28 cellular contexts compared by ENCODE assay signal in genomic region chr1:187838335-187839293, GRCh38.
DNase-seq lines count a peak whose midpoint lies in the region; ATAC-seq and TF ChIP-seq lines count a peak whose summit lies in the region.
"Had no signal": no experiment of that assay in that cellular context is flagged by ENCODE, and none has a peak within 500 bp of the region (broad histone marks: within the 10 kb centered on the region; RNA-seq: fewer than 3 reads in every experiment).

No MANE protein-coding gene starts in this region.

- H3K9ac ChIP-seq in smooth muscle cell (ENCODE audit: low read depth) = no peak overlapping the region
- H3K9ac ChIP-seq: GM23248, SK-N-SH had no signal

- H3K4me2 ChIP-seq in hepatocyte = no peak overlapping the region
- H3K4me2 ChIP-seq in smooth muscle cell = peak overlapping the region; percentile 13
- H3K4me2 ChIP-seq: SK-N-SH had no signal

- H3K79me2 ChIP-seq in hepatocyte (no peaks in the 10 kb centered on the region), smooth muscle cell (ENCODE audit: low read depth) (no peaks in the 10 kb centered on the region)

- H3K9me3 ChIP-seq in hepatocyte (ENCODE audit: low read depth) = no peaks in the 10 kb centered on the region
- H3K9me3 ChIP-seq in smooth muscle cell (replicated peaks; ENCODE audit: low read depth) = no peaks in the 10 kb centered on the region
- H3K9me3 ChIP-seq: SK-N-SH, thyroid gland had no signal

- H3K9me3 Mint-ChIP-seq in activated naive CD8-positive, alpha-beta T cell treated with anti-CD3 and anti-CD28 coated beads for 36 hours = peaks cover 7% of the 10 kb centered on the region
- H3K9me3 Mint-ChIP-seq: activated CD4-positive, alpha-beta memory T cell treated with anti-CD3 and anti-CD28 coated beads, Interleukin-2, amount 10 ng/mL, durations not matched to agents 7 days and 5 days had no signal

- no peaks in the 10 kb centered on the region for H3K27me3 ChIP-seq in hepatocyte
- H3K27me3 ChIP-seq in smooth muscle cell (ENCODE audit: low read depth) = no peaks in the 10 kb centered on the region
- H3K27me3 ChIP-seq: brain microvascular endothelial cell, gastroesophageal sphincter, right atrium auricular region, spleen, thyroid gland had no signal

- H3K4me1 ChIP-seq in hepatocyte (ENCODE audit: insufficient read depth) (peaks cover 8% of the 10 kb centered on the region), smooth muscle cell (ENCODE audit: low read depth) (peaks cover 10% of the 10 kb centered on the region)
- H3K4me1 ChIP-seq: gastroesophageal sphincter, right atrium auricular region, spleen, thyroid gland had no signal

- H3K36me3 ChIP-seq in hepatocyte (replicated peaks; ENCODE audit: insufficient read depth, low read depth) (no peaks in the 10 kb centered on the region), smooth muscle cell (ENCODE audit: low read depth) (no peaks in the 10 kb centered on the region)
- H3K36me3 ChIP-seq: brain microvascular endothelial cell, gastroesophageal sphincter, right atrium auricular region, spleen, thyroid gland had no signal

- H3F3A ChIP-seq in smooth muscle cell (ENCODE audit: low read depth) = no peaks in the 10 kb centered on the region

- no peaks in the 10 kb centered on the region for H3K27me3 Mint-ChIP-seq in activated naive CD8-positive, alpha-beta T cell treated with anti-CD3 and anti-CD28 coated beads for 36 hours
- H3K27me3 Mint-ChIP-seq: activated CD4-positive, alpha-beta memory T cell treated with anti-CD3 and anti-CD28 coated beads, Interleukin-2, amount 10 ng/mL, durations not matched to agents 7 days and 5 days; IgD-negative memory B cell had no signal

- H2AFZ ChIP-seq in hepatocyte (no peak overlapping the region), smooth muscle cell (ENCODE audit: low read depth) (peak overlapping the region; percentile 13)
- H2AFZ ChIP-seq: GM23248 had no signal

- H3K27ac Mint-ChIP-seq in activated naive CD8-positive, alpha-beta T cell treated with anti-CD3 and anti-CD28 coated beads for 36 hours = no peak overlapping the region
- H3K27ac Mint-ChIP-seq: activated CD4-positive, alpha-beta memory T cell treated with anti-CD3 and anti-CD28 coated beads, Interleukin-2, amount 10 ng/mL, durations not matched to agents 7 days and 5 days; activated naive CD4-positive, alpha-beta T cell treated with anti-CD3 and anti-CD28 coated beads for 36 hours; CD14-positive monocyte; IgD-negative memory B cell; T-helper 1 cell treated with Interleukin-12 subunit alpha and Interleukin-12 subunit beta and Interleukin-4 antibody, amounts not matched to agents 30 μg/mL and 1 μg/mL, for 36 hours had no signal

- WGBS in hepatocyte (ENCODE audit: low lambda C conversion rate, missing lambda C conversion rate) = 52% methylated on average over 7 of the region's 7 CpGs
- 41% methylated on average over 7 of the region's 7 CpGs for WGBS in smooth muscle cell (ENCODE audit: low lambda C conversion rate)

- peak; percentile 22 for DNase-seq in ELR (ENCODE audit: low read depth)
- peak; percentile 43 for DNase-seq in NCI-H69 (lab: John Stamatoyannopoulos, UW)
- DNase-seq in hepatocyte (ENCODE audit: low spot score) = peak; percentile 42
- no peak for DNase-seq in smooth muscle cell (lab: John Stamatoyannopoulos, UW; ENCODE audit: unreplicated experiment)
- DNase-seq in NOMO-1 (lab: John Stamatoyannopoulos, UW; ENCODE audit: unreplicated experiment in 2 of 2) = no peak
- DNase-seq in activated naive CD8-positive, alpha-beta T cell treated with anti-CD3 and anti-CD28 coated beads for 36 hours = no peak
- DNase-seq: activated CD4-positive, alpha-beta memory T cell treated with anti-CD3 and anti-CD28 coated beads, Interleukin-2, amount 10 ng/mL, durations not matched to agents 7 days and 5 days; activated CD4-positive, CD25-positive, alpha-beta regulatory T cell treated with anti-CD3 and anti-CD28 coated beads, Interleukin-2, amount 50 U/mL, for 72 hours; activated CD8-positive, alpha-beta memory T cell treated with anti-CD3 and anti-CD28 coated beads, Interleukin-2, amount 50 U/mL, for 4 hours; activated naive CD4-positive, alpha-beta T cell treated with anti-CD3 and anti-CD28 coated beads for 36 hours; amniotic stem cell; brain microvascular endothelial cell; DND-41; GM23248; hippocampal formation; left cardiac atrium; NCI-H1694 treated with DMSO at 0.1 percent for 48 hours; NCI-H446 treated with DMSO at 0.1 percent for 48 hours; SK-N-SH; spleen; stimulated activated CD8-positive, alpha-beta memory T cell treated with anti-CD3 and anti-CD28 coated beads, Interleukin-4, amount 100 ng/mL, for 48 hours; thyroid gland had no signal

- ATAC-seq in GM21423 (IDR thresholded peaks at IDR 0.05; ENCODE audit: unreplicated experiment) = no peak
- ATAC-seq: gastroesophageal sphincter, left cardiac atrium had no signal

- H4K20me1 ChIP-seq in hepatocyte (ENCODE audit: insufficient read depth, poor library complexity, severe bottlenecking) (no peaks in the 10 kb centered on the region), smooth muscle cell (ENCODE audit: low read depth) (no peaks in the 10 kb centered on the region)

- no peak overlapping the region for H3K4me3 Mint-ChIP-seq in activated naive CD8-positive, alpha-beta T cell treated with anti-CD3 and anti-CD28 coated beads for 36 hours
- H3K4me3 Mint-ChIP-seq: activated CD4-positive, alpha-beta memory T cell treated with anti-CD3 and anti-CD28 coated beads, Interleukin-2, amount 10 ng/mL, durations not matched to agents 7 days and 5 days; activated naive CD4-positive, alpha-beta T cell treated with anti-CD3 and anti-CD28 coated beads for 36 hours; CD14-positive monocyte; T-helper 1 cell treated with Interleukin-12 subunit alpha and Interleukin-12 subunit beta and Interleukin-4 antibody, amounts not matched to agents 30 μg/mL and 1 μg/mL, for 36 hours had no signal

- no peaks in the 10 kb centered on the region for H3K4me1 Mint-ChIP-seq in activated naive CD8-positive, alpha-beta T cell treated with anti-CD3 and anti-CD28 coated beads for 36 hours
- H3K4me1 Mint-ChIP-seq: activated CD4-positive, alpha-beta memory T cell treated with anti-CD3 and anti-CD28 coated beads, Interleukin-2, amount 10 ng/mL, durations not matched to agents 7 days and 5 days; CD14-positive monocyte had no signal

- H3K27ac ChIP-seq in hepatocyte (no peak overlapping the region), smooth muscle cell (ENCODE audit: low read depth) (no peak overlapping the region)
- H3K27ac ChIP-seq: brain microvascular endothelial cell, gastroesophageal sphincter, GM23248, right atrium auricular region, spleen, thyroid gland had no signal

- H3K9me2 ChIP-seq in hepatocyte (replicated peaks; ENCODE audit: insufficient read depth) = no peaks in the 10 kb centered on the region
- H3K9me2 ChIP-seq: SK-N-SH had no signal

- H3K4me3 ChIP-seq in hepatocyte (no peak overlapping the region), smooth muscle cell (no peak overlapping the region)
- H3K4me3 ChIP-seq: gastroesophageal sphincter, GM23248, right atrium auricular region, spleen, thyroid gland had no signal

- no peaks in the 10 kb centered on the region for H3K36me3 Mint-ChIP-seq in activated naive CD8-positive, alpha-beta T cell treated with anti-CD3 and anti-CD28 coated beads for 36 hours
- H3K36me3 Mint-ChIP-seq: CD14-positive monocyte, IgD-negative memory B cell had no signal

- TF ChIP-seq CTCF in hepatocyte (IDR thresholded peaks at IDR 0.05; ENCODE audit: poor library complexity) = no peak
- TF ChIP-seq CTCF in smooth muscle cell (IDR thresholded peaks at IDR 0.05; ENCODE audit: borderline replicate concordance, insufficient read depth, poor library complexity, severe bottlenecking) = no peak

Comparison
In these comparisons a context has a peak if more than half of its experiments do, and no peak if none do; other contexts are left out.
1. DNase-seq: peak in ELR (single experiment), NCI-H69 (single experiment) and hepatocyte (single experiment); none in smooth muscle cell (single experiment), NOMO-1 (0 of 2) and activated naive CD8-positive, alpha-beta T cell treated with anti-CD3 and anti-CD28 coated beads for 36 hours (single experiment).